18 cellular contexts compared by ENCODE assay signal in the genomic region with DNA sequence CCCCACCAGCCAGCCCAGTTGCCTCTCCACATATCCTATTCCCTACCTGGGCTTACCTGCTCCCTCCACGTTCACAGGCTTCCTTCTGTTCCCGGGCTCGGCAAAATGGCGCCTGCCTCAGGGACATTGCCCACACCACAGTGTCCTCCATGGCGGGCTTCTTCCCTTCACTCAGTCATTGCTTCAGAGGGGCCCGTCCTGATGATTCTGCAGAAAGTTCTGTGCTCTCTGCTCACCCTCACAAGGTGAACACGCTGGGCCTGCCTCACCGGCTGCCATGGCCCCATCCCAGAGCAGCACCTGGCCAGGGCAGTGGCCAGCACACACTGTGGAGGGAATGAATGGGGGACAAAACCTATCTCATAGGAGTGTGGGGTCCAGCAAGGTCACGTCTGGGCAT.
DNase-seq lines count a peak whose midpoint lies in the region; ATAC-seq and TF ChIP-seq lines count a peak whose summit lies in the region.
"Had no signal": no experiment of that assay in that cellular context is flagged by ENCODE, and none has a peak within 500 bp of the region (broad histone marks: within the 10 kb centered on the region; RNA-seq: fewer than 3 reads in every experiment).

No MANE protein-coding gene starts in this region.

- H3K56ac ChIP-seq in mesendoderm (ENCODE audit: low read length) = peak overlapping the region; percentile 27

- no peak overlapping the region for H3K4me3 ChIP-seq in mesendoderm (ENCODE audit: low read length)
- H3K4me3 ChIP-seq in lower lobe of right lung = no peak overlapping the region
- H3K4me3 ChIP-seq: BLaER1, HAP-1 had no signal

- H3K36me3 ChIP-seq in mesendoderm (ENCODE audit: control insufficient read depth, insufficient read depth, low read length) = no peaks in the 10 kb centered on the region
- no peaks in the 10 kb centered on the region for H3K36me3 ChIP-seq in lower lobe of right lung
- H3K36me3 ChIP-seq: BLaER1, HAP-1 had no signal

- peak overlapping the region; percentile 41 for H2BK5ac ChIP-seq in mesendoderm (ENCODE audit: low read length)

- H3K79me2 ChIP-seq in mesendoderm (ENCODE audit: control insufficient read depth, insufficient read depth, low read length) = no peaks in the 10 kb centered on the region

- no peak overlapping the region for H3K27ac ChIP-seq in mesendoderm (ENCODE audit: low read depth, low read length)
- H3K27ac ChIP-seq in lower lobe of right lung = no peak overlapping the region
- H3K27ac ChIP-seq: 22Rv1, BLaER1, C4-2B had no signal

- H3K4ac ChIP-seq in mesendoderm (ENCODE audit: low read depth, low read length) = peak overlapping the region; percentile 26

- no peak overlapping the region for H4K5ac ChIP-seq in mesendoderm (ENCODE audit: low read length)

- H3K27me3 ChIP-seq in mesendoderm (ENCODE audit: insufficient read depth, low read length, poor library complexity) (no peaks in the 10 kb centered on the region), lower lobe of right lung (ENCODE audit: low read depth) (no peaks in the 10 kb centered on the region)
- H3K27me3 ChIP-seq: BLaER1 had no signal

- H4K8ac ChIP-seq in mesendoderm (ENCODE audit: low read depth, low read length) = no peak overlapping the region

- no CpG with 5 or more reads among the region's 9 CpGs for WGBS in mesendoderm (ENCODE audit: extremely low coverage, insufficient coverage, low lambda C conversion rate)

- no peaks in the 10 kb centered on the region for H3K79me1 ChIP-seq in mesendoderm (ENCODE audit: low read length)

- no peak overlapping the region for H2BK120ac ChIP-seq in mesendoderm (ENCODE audit: low read depth, low read length)

- H2AK5ac ChIP-seq in mesendoderm (ENCODE audit: low read length) = peak overlapping the region; percentile 65

- H3K4me2 ChIP-seq in mesendoderm (ENCODE audit: low read length) = no peak overlapping the region

- DNase-seq in activated CD8-positive, alpha-beta memory T cell treated with anti-CD3 and anti-CD28 coated beads, Interleukin-2, amount 50 U/mL, for 48 hours = peak; percentile 35
- DNase-seq in activated CD8-positive, alpha-beta memory T cell treated with anti-CD3 and anti-CD28 coated beads for 24 hours = no peak
- DNase-seq in islet precursor cell (peak; percentile 42), mesendoderm (no peak), lower lobe of right lung (no peak), NCI-H146 (lab: John Stamatoyannopoulos, UW) (no peak), NCI-H1092 (lab: John Stamatoyannopoulos, UW) (no peak)
- DNase-seq: Caco-2; CD4-positive, CD25-positive, alpha-beta regulatory T cell; CD8-positive, alpha-beta T cell; DMS153; DND-41; GOT3; HFFc6 had no signal

- ATAC-seq in lower lobe of right lung = no peak
- ATAC-seq: CD8-positive, alpha-beta T cell had no signal

- no peak for TF ChIP-seq CTCF in lower lobe of right lung (IDR thresholded peaks at IDR 0.05)

- H3K23ac ChIP-seq in mesendoderm (ENCODE audit: low read length) = no peak overlapping the region

- H3K18ac ChIP-seq in mesendoderm (ENCODE audit: low read length) = no peak overlapping the region

- no peaks in the 10 kb centered on the region for H3K9me3 ChIP-seq in lower lobe of right lung
- H3K9me3 ChIP-seq: BLaER1, Caco-2, HAP-1 had no signal

- intact Hi-C loops in lower lobe of right lung (cut with DNase I) = no loop called here

- no peak overlapping the region for H2BK15ac ChIP-seq in mesendoderm (replicated peaks; ENCODE audit: low read depth)

- no peak overlapping the region for H3K9ac ChIP-seq in mesendoderm (ENCODE audit: low read length)
- H3K9ac ChIP-seq: BLaER1 had no signal

- H3K4me1 ChIP-seq in mesendoderm (ENCODE audit: control insufficient read depth, low read depth, low read length) (peaks cover 11% of the 10 kb centered on the region), lower lobe of right lung (peaks cover 7% of the 10 kb centered on the region)
- H3K4me1 ChIP-seq: HAP-1 had no signal

Comparison
In these comparisons a context has a peak if more than half of its experiments do, and no peak if none do; other contexts are left out.
1. DNase-seq: peak in activated CD8-positive, alpha-beta memory T cell treated with anti-CD3 and anti-CD28 coated beads, Interleukin-2, amount 50 U/mL, for 48 hours (single experiment) and islet precursor cell (single experiment); none in activated CD8-positive, alpha-beta memory T cell treated with anti-CD3 and anti-CD28 coated beads for 24 hours (single experiment), mesendoderm (single experiment), lower lobe of right lung (single experiment), NCI-H146 (single experiment) and NCI-H1092 (single experiment).